24 cellular contexts compared by ENCODE assay signal in the genomic region with DNA sequence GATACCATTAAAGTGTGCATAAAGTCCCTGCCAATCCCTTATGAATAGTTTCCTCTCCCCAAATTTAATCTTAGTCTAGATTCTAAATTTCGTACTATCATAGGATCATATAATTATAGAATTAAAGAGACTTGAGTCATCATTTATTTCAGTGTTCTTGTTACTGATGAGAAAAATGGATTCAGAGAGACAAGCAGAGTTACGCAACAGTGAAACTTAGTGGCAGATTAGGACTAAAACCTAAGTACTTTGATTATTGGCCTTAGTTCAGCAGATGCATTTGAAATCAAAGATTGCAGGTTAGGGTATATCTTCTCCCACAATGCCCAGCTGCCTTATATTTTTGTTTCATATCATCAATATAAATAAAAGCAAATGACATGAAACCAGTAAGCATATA. TPM values are rescaled to one million over a fixed set of nuclear protein-coding genes. Genes with fewer than 3 reads are reported as not detected.
"Had no signal": no experiment of that assay in that cellular context is flagged by ENCODE, and none has a peak within 500 bp of the region (broad histone marks: within the 10 kb centered on the region; RNA-seq: fewer than 3 reads in every experiment).

No MANE protein-coding gene starts in this region.

- H3K4me1 ChIP-seq: SJSA1 had no signal

- H3K9me3 ChIP-seq: MG63, SJSA1 had no signal

- H3K27ac ChIP-seq: HL-60, SJSA1, SK-N-MC had no signal

- H3K4me3 ChIP-seq: MG63, SJSA1, SK-N-MC had no signal

- DNase-seq: Karpas-422, KG1, MG63, NCI-H1092, NCI-H1105 treated with DMSO at 0.1 percent for 48 hours, NCI-H1417 treated with DMSO at 0.1 percent for 48 hours, NCI-H146, NCI-H1694 treated with DMSO at 0.1 percent for 48 hours, NCI-H1930, NCI-H2081, NCI-H2107, NCI-H2227 treated with DMSO at 0.1 percent for 48 hours, NCI-H524, NCI-H526 treated with DMSO at 0.1 percent for 48 hours, NCI-H748 treated with DMSO at 0.1 percent for 48 hours, Right ventricle myocardium superior, RPMI8226, SIG-M5 had no signal

- FAIRE-seq: HTR-8/SVneo, RCC 7860 had no signal

- H3K36me3 ChIP-seq: MG63, SJSA1 had no signal

- H3K27me3 ChIP-seq: MG63, SJSA1 had no signal

RNA-seq across cellular contexts. Expression of gene KRTAP19-7, which starts 0.8 kb away (rescaled TPM):
- total RNA-seq: NCI-H460, Right ventricle myocardium superior, SJSA1 had no signal

RNA-seq across cellular contexts. Expression of gene KRTAP19-6, which starts 20.3 kb away (rescaled TPM):
- total RNA-seq: NCI-H460, Right ventricle myocardium superior, SJSA1 had no signal

RNA-seq across cellular contexts. Expression of gene KRTAP22-2, which starts 28.2 kb away (rescaled TPM):
- total RNA-seq: NCI-H460, Right ventricle myocardium superior, SJSA1 had no signal

RNA-seq across cellular contexts. Expression of gene KRTAP6-3, which starts 30.3 kb away (rescaled TPM):
- total RNA-seq: NCI-H460, Right ventricle myocardium superior, SJSA1 had no signal

RNA-seq across cellular contexts. Expression of gene KRTAP6-2, which starts 36.7 kb away (rescaled TPM):
- total RNA-seq: NCI-H460, Right ventricle myocardium superior, SJSA1 had no signal
